Comparison of ENCODE assay signal across 18 cellular contexts in the genomic region with DNA sequence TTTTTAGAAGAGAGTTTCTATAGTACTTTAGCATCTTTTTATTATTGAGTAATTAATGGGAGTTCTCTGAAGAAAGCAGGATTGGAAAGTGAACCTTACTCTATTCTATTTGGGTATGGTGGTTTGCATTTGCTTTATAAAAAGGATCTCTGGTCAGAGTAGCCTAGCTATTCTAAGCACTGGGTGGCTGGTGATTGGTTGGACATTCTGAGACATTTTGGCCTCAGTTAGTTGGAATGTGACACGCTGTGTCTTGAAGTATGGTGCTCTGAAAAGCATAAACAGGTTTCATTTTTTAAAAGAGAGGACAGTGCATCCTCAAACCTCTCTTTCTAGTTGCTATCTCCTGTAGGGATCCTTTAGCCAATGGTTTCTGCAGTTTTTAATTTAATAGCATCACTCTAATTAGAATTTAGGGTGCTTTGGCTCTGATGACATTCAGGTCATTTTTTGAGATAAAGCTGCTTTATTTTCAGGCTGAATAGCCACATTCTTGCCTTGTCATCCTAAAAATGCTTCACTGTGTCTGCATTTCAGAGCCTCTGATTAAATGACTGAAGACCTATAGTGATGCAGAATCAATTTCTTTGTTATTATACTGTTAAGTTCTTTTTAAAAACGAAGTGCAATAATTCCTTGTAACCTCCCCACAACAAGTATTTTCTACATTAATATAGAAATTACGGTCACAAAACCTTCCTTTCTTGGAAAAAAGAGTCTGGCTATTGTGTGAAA. TPM values are rescaled to one million over a fixed set of nuclear protein-coding genes. Genes with fewer than 3 reads are reported as not detected.
DNase-seq lines count a peak whose midpoint lies in the region; ATAC-seq, FAIRE-seq and TF ChIP-seq lines count a peak whose summit lies in the region.
"Had no signal": no experiment of that assay in that cellular context is flagged by ENCODE, and none has a peak within 500 bp of the region (broad histone marks: within the 10 kb centered on the region; RNA-seq: fewer than 3 reads in every experiment).

No MANE protein-coding gene starts in this region.

- TF ChIP-seq RAD21 in H1 (IDR thresholded peaks at IDR 0.05 in 1 of 2, conservative IDR thresholded peaks at IDR 0.05 in 1 of 2; ENCODE audit: low read depth in 2 of 2, low read length in 2 of 2) = no peak

- H3K18ac ChIP-seq in H1 (ENCODE audit: extremely low read depth, low read length) = no peak overlapping the region; the same call in 1 of the 2 replicates

- no peak overlapping the region for H4K8ac ChIP-seq in H1 (ENCODE audit: extremely low read depth, insufficient read depth, low read length)

- H3K4me3 ChIP-seq in HUES48 (ENCODE audit: low read depth, low read length) (no peak overlapping the region), H1 (ENCODE audit: extremely low read depth in 1 of 4, insufficient read depth in 2 of 4, low read depth in 3 of 4, low read length in 4 of 4) (peak overlapping the region in 1 of 4 experiments; percentile 33; a peak in 1 of 8 replicates)
- H3K4me3 ChIP-seq: A549, GM23248 had no signal

- no peak overlapping the region for H2BK20ac ChIP-seq in H1 (ENCODE audit: low read length)

- TF ChIP-seq CTCF in H1 (IDR thresholded peaks at IDR 0.05; ENCODE audit: control extremely low read depth in 1 of 3, insufficient read depth in 1 of 3, low read depth in 1 of 3, low read length in 3 of 3) = no peak

- H3K23me2 ChIP-seq in H1 (ENCODE audit: low read depth, low read length) = no peaks in the 10 kb centered on the region

- H3K9me3 ChIP-seq in HUES48 (ENCODE audit: control insufficient read depth, insufficient read depth, low read length) (no peaks in the 10 kb centered on the region), H1 (ENCODE audit: insufficient read depth in 2 of 2, low read depth in 1 of 2, low read length in 1 of 2) (no peaks in the 10 kb centered on the region)
- H3K9me3 ChIP-seq: A549 had no signal

- no peak for TF ChIP-seq POLR2A in H1 (IDR thresholded peaks at IDR 0.05; ENCODE audit: control extremely low read depth in 1 of 2, low read depth in 2 of 2, low read length in 2 of 2)

- H3K9ac ChIP-seq in HUES48 (ENCODE audit: low read depth, low read length) (no peak overlapping the region), H1 (replicated peaks in 1 of 4; ENCODE audit: extremely low read depth in 1 of 4, low read depth in 3 of 4, low read length in 3 of 4) (no peak overlapping the region)
- H3K9ac ChIP-seq: GM23248 had no signal

- H4K5ac ChIP-seq in H1 (ENCODE audit: insufficient read length, low read depth, low read length) = peak overlapping the region; percentile 76

- TF ChIP-seq EP300 in H1 (IDR thresholded peaks at IDR 0.05; ENCODE audit: borderline replicate concordance in 1 of 2, low read depth in 2 of 2, low read length in 2 of 2) = no peak

- H3K4me1 ChIP-seq in HUES48 (ENCODE audit: control insufficient read depth, insufficient read depth, low read length) (peaks cover 44% of the 10 kb centered on the region), H1 (replicated peaks in 1 of 4; ENCODE audit: control insufficient read depth in 3 of 4, insufficient read depth in 4 of 4, low read length in 3 of 4) (peaks cover 0 to 18% (median 7%) of the 10 kb centered on the region in 4 experiments; a peak in 4 of 7 replicates)
- H3K4me1 ChIP-seq: A549 had no signal

- no peak overlapping the region; the same call in 1 of the 2 replicates for H2BK12ac ChIP-seq in H1 (ENCODE audit: low read depth, low read length)

- H4K91ac ChIP-seq in H1 (replicated peaks; ENCODE audit: insufficient read length, low read length) = no peak overlapping the region

- no peak for FAIRE-seq in H1 (lab: Jason Lieb, UNC)
- FAIRE-seq: A549, GM18507 had no signal

- H3K79me2 ChIP-seq in H1 (ENCODE audit: control insufficient read depth in 1 of 2, insufficient read depth in 2 of 2, low read length in 2 of 2) = peaks cover 0 to 28% of the 10 kb centered on the region in 2 experiments; a peak in 3 of 4 replicates

- H3K14ac ChIP-seq in H1 (ENCODE audit: insufficient read length) = no peak overlapping the region

- H2BK15ac ChIP-seq in H1 (ENCODE audit: low read length) = no peak overlapping the region

- H2BK120ac ChIP-seq in H1 (replicated peaks; ENCODE audit: low read depth, low read length) = no peak overlapping the region

- H3K56ac ChIP-seq in H1 (replicated peaks; ENCODE audit: insufficient read length, low read depth, low read length) = no peak overlapping the region

- H3K79me1 ChIP-seq in H1 (ENCODE audit: low read depth, low read length) = no peaks in the 10 kb centered on the region

- no peak for DNase-seq in H1 (ENCODE audit: low read depth in 1 of 2, low spot score in 2 of 2)
- peak; percentile 70 for DNase-seq in myocyte (ENCODE audit: low read depth)
- DNase-seq in effector CD8-positive, alpha-beta T cell (lab: John Stamatoyannopoulos, UW) = no peak
- no peak for DNase-seq in GDM1 (lab: John Stamatoyannopoulos, UW)
- DNase-seq: CD8-positive, alpha-beta T cell; COR-L47; DND-41; GM23248; HCEC 1CT; IMR-90; KBM-7 had no signal

- no peak overlapping the region for H2AFZ ChIP-seq in H1 (ENCODE audit: low read length)
- H2AFZ ChIP-seq: GM23248 had no signal

- no peak overlapping the region for H2AK5ac ChIP-seq in H1 (ENCODE audit: low read depth, low read length)

- peak overlapping the region; percentile 61; the same call in 1 of the 2 replicates for H2BK5ac ChIP-seq in H1 (ENCODE audit: low read depth, low read length)

- no peak overlapping the region for H3K4ac ChIP-seq in H1 (replicated peaks; ENCODE audit: insufficient read length, low read depth, low read length)

- peak overlapping the region; percentile 31 to 60 for H3K4me2 ChIP-seq in H1 (ENCODE audit: insufficient read depth in 1 of 2, low read depth in 2 of 2, low read length in 2 of 2)
- H3K4me2 ChIP-seq: A549 had no signal

- no peaks in the 10 kb centered on the region; the same call in 1 of the 2 replicates for H3K36me3 ChIP-seq in HUES48 (ENCODE audit: control insufficient read depth, insufficient read depth, low read length)
- no peaks in the 10 kb centered on the region for H3K36me3 ChIP-seq in H1 (ENCODE audit: control insufficient read depth in 2 of 4, insufficient read depth in 4 of 4, low read length in 3 of 4)

- H4K20me1 ChIP-seq in H1 (replicated peaks in 1 of 2; ENCODE audit: control insufficient read depth in 1 of 2, insufficient read depth in 2 of 2, low read length in 2 of 2) = peaks cover 0 to 1% of the 10 kb centered on the region in 2 experiments

- H3K27ac ChIP-seq in HUES48 (ENCODE audit: low read depth, low read length) (peak overlapping the region; percentile 71), H1 (ENCODE audit: low read depth, low read length) (no peak overlapping the region)
- H3K27ac ChIP-seq: A549, GM23248, HL-60 had no signal

- no peaks in the 10 kb centered on the region for H3K27me3 ChIP-seq in HUES48 (ENCODE audit: control insufficient read depth, insufficient read depth, low read length)
- no peaks in the 10 kb centered on the region for H3K27me3 ChIP-seq in H1 (replicated peaks in 1 of 4; ENCODE audit: control insufficient read depth in 3 of 4, extremely low read depth in 1 of 4, insufficient read depth in 3 of 4, low read length in 3 of 4)

- H3K23ac ChIP-seq in H1 (ENCODE audit: insufficient read length) = no peak overlapping the region

- POLR2A ChIA-PET in H1 (lab: Charles Lee; ENCODE audit: partially characterized antibody) = no interaction called here

- ATAC-seq in HG02870 (IDR thresholded peaks at IDR 0.05; ENCODE audit: unreplicated experiment) (no peak), SK-N-SH treated with all-trans-retinoic acid at 6 μM for 48 hours (no peak)
- ATAC-seq: A549; CD8-positive, alpha-beta T cell had no signal

- CTCF ChIA-PET in H1 (lab: Charles Lee; ENCODE audit: partially characterized antibody) = interaction anchor here (0.8 to 1.0 kb wide), 2 partner anchors 8 to 14 kb away, joined by 3 read pairs; no protein-coding TSS in a partner anchor

- 32% methylated on average over 3 of the region's 3 CpGs; no CpG with 5 or more reads in 1 of the 2 experiments for WGBS in H1 (ENCODE audit: extremely low coverage in 1 of 2, insufficient coverage in 1 of 2, insufficient read length in 1 of 2, insufficient replicate concordance in 2 of 2, low coverage in 1 of 2, low lambda C conversion rate in 2 of 2, missing lambda C conversion rate in 1 of 2), 2 experiments

TF ChIP-seq in H1, 55 proteins besides CTCF, POLR2A, EP300 and RAD21:
- TF ChIP-seq TEAD4 (IDR thresholded peaks at IDR 0.05; ENCODE audit: low read depth, low read length) = peak; percentile 32; the same call in 1 of the 2 replicates
- TF ChIP-seq MAFK (IDR thresholded peaks at IDR 0.05; ENCODE audit: low read depth, low read length) = peak; percentile 13; the same call in 1 of the 2 replicates
- TF ChIP-seq SRF (IDR thresholded peaks at IDR 0.05; ENCODE audit: low read depth, low read length) = no peak
TF ChIP-seq in H1: peak in this region for 2.

TF ChIP-seq in SK-N-SH treated with all-trans-retinoic acid at 6 μM for 48 hours, 23 proteins besides CTCF, POLR2A, EP300 and RAD21 (continues in another document):
- TF ChIP-seq PATZ1 (CRISPR knock-in tag; IDR thresholded peaks at IDR 0.05; ENCODE audit: borderline replicate concordance) (no peak), ZFP30 (CRISPR knock-in tag; IDR thresholded peaks at IDR 0.05) (no peak), TCF4 (CRISPR knock-in tag; IDR thresholded peaks at IDR 0.05; ENCODE audit: borderline replicate concordance) (no peak)

RNA-seq across cellular contexts. Expression of gene TMEM178B, which starts 20.6 kb away (rescaled TPM):
- total RNA-seq in H1 (2021; fragmentation: NEBNext Ultra II Directional; extraction: Animal tissue kit (Norgen Biotek cat#: 25700)) = 15.8 and 18.1 TPM in 2 replicates
- 4.4 and 5.3 TPM in 2 replicates for polyA plus RNA-seq in H1 (2011; rRNA removed)
- 4.7 TPM for polyA plus RNA-seq in H1 (2011; cell fraction: cytosol; rRNA removed)
- polyA plus RNA-seq in H1 (2011; cell fraction: nucleus; rRNA removed) = 16.0 TPM
- 4.6 to 7.5 TPM (median 6.3 TPM) in 4 replicates for polyA plus RNA-seq in H1 (2012, experiment 1 of 2)
- polyA plus RNA-seq in H1 (2012, experiment 2 of 2) = 0.68 TPM
- 6.8 TPM for polyA plus RNA-seq in H1 (2013, experiment 1 of 2)
- polyA plus RNA-seq in H1 (2013, experiment 2 of 2) = 7.1 TPM
- 16.3 and 19.1 TPM in 2 replicates for polyA minus RNA-seq in H1 (2011; rRNA and poly(A)+ RNA removed)
- 8.8 TPM for polyA minus RNA-seq in H1 (2011; cell fraction: cytosol; rRNA and poly(A)+ RNA removed)
- polyA minus RNA-seq in H1 (2011; cell fraction: nucleus; rRNA and poly(A)+ RNA removed) = 43.7 TPM
- 6.8 and 8.9 TPM in 2 replicates for total RNA-seq in myocyte
- polyA plus RNA-seq in myocyte (2012) = 9.2 TPM
- polyA plus RNA-seq: CD14-positive monocyte had no signal
